Comparison of ENCODE assay signal across 10 cellular contexts in the genomic region with DNA sequence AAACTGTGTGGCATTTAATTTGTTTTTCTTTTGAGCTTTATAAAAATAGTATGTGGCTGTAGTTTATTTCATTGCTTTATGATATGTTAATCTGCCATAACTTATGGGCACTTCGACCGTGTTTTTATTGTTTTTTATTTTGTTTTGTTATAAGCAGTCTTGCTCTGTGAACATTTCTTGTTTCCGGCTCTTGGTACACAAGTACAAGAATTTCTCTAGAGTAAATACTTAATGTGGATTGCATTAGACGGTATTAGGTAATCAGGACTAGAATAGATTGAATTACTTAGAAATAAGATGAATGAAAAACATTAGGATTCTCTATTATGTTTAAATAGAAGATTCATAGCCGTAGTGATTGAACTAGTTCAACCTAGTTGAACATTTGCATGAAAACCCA. TPM values are rescaled to one million over a fixed set of nuclear protein-coding genes. Genes with fewer than 3 reads are reported as not detected.
DNase-seq lines count a peak whose midpoint lies in the region; ATAC-seq and TF ChIP-seq lines count a peak whose summit lies in the region.
"Had no signal": no experiment of that assay in that cellular context is flagged by ENCODE, and none has a peak within 500 bp of the region (broad histone marks: within the 10 kb centered on the region; RNA-seq: fewer than 3 reads in every experiment).

No MANE protein-coding gene starts in this region.

- no peak overlapping the region for H2BK20ac ChIP-seq in H9 (ENCODE audit: low read depth, low read length, poor library complexity, severe bottlenecking)

- no peaks in the 10 kb centered on the region for H4K20me1 ChIP-seq in H9 (ENCODE audit: control insufficient read depth, insufficient read depth, insufficient read length)

- H2BK15ac ChIP-seq in H9 (ENCODE audit: low read depth, low read length), result no peak overlapping the region

- H3K36me3 ChIP-seq in A673 (ENCODE audit: insufficient read depth, low read length, poor library complexity, severe bottlenecking) (no peaks in the 10 kb centered on the region), liver (ENCODE audit: control insufficient read depth in 4 of 4, insufficient read depth in 3 of 4, low read depth in 1 of 4, low read length in 3 of 4) (no peaks in the 10 kb centered on the region)

- H3K9me3 ChIP-seq in A673 (ENCODE audit: low read depth, low read length, poor library complexity, severe bottlenecking) (no peaks in the 10 kb centered on the region), H9 (ENCODE audit: control insufficient read depth, low read depth, low read length) (no peaks in the 10 kb centered on the region), liver (ENCODE audit: control insufficient read depth in 4 of 4, low read length in 3 of 4) (no peaks in the 10 kb centered on the region)

- H4K5ac ChIP-seq in H9 (ENCODE audit: insufficient read length, low read depth, low read length), result no peak overlapping the region

- no peaks in the 10 kb centered on the region for H3K36me3 Mint-ChIP-seq in H9 (ENCODE audit: insufficient read depth in 1 of 3, low read depth in 3 of 3)
- H3K36me3 Mint-ChIP-seq in activated naive CD8-positive, alpha-beta T cell treated with anti-CD3 and anti-CD28 coated beads, Interleukin-2, amount 10 ng/mL, durations not matched to agents 7 days and 5 days, result peaks cover 3% of the 10 kb centered on the region

- TF ChIP-seq CTCF in A673 (conservative IDR thresholded peaks at IDR 0.05; ENCODE audit: low read depth, low read length) (no peak), H9 (conservative IDR thresholded peaks at IDR 0.05) (no peak), liver (IDR thresholded peaks at IDR 0.05; ENCODE audit: low read depth, low read length, missing input control) (no peak)

- H3K4me1 ChIP-seq in A673 (ENCODE audit: insufficient read depth, low read length, poor library complexity, severe bottlenecking), result peaks cover 21% of the 10 kb centered on the region
- no peaks in the 10 kb centered on the region; the same call in 1 of the 2 replicates for H3K4me1 ChIP-seq in H9 (ENCODE audit: insufficient read depth, low read length)
- peaks cover 5 to 30% (median 19%) of the 10 kb centered on the region in 4 donors for H3K4me1 ChIP-seq in liver (ENCODE audit: control insufficient read depth in 4 of 4, insufficient read depth in 4 of 4, low read length in 3 of 4)

- DNase-seq in A673 (ENCODE audit: low spot score), result no peak
- DNase-seq in H9, result no peak
- DNase-seq in activated naive CD8-positive, alpha-beta T cell treated with anti-CD3 and anti-CD28 coated beads, Interleukin-2, amount 10 ng/mL, durations not matched to agents 7 days and 5 days, result no peak
- DNase-seq in COLO829 (ENCODE audit: low spot score), result no peak
- DNase-seq in NCI-H1417 (lab: John Stamatoyannopoulos, UW), result no peak
- no peak for DNase-seq in hypothalamus (lab: John Stamatoyannopoulos, UW)
- DNase-seq: DMS79 had no signal

- H3K23ac ChIP-seq in H9 (ENCODE audit: insufficient read length, low read depth, low read length), result no peak overlapping the region

- H3K4me1 Mint-ChIP-seq in H9, result peaks cover 43 to 46% of the 10 kb centered on the region in 2 experiments
- H3K4me1 Mint-ChIP-seq in activated naive CD8-positive, alpha-beta T cell treated with anti-CD3 and anti-CD28 coated beads, Interleukin-2, amount 10 ng/mL, durations not matched to agents 7 days and 5 days, result peaks cover 29% of the 10 kb centered on the region

- no peak overlapping the region for H3K4ac ChIP-seq in H9 (ENCODE audit: low read depth, low read length)

- H2BK12ac ChIP-seq in H9 (ENCODE audit: insufficient read length, low read depth, low read length), result no peak overlapping the region

- POLR2A ChIA-PET in A673 (lab: Charles Lee; ENCODE audit: low non-redundant PET), result no interaction called here
- POLR2A ChIA-PET in activated naive CD8-positive, alpha-beta T cell treated with anti-CD3 and anti-CD28 coated beads, Interleukin-2, amount 10 ng/mL, durations not matched to agents 7 days and 5 days (lab: Charles Lee), result interaction anchor here (2.8 to 3.8 kb wide), 2 partner anchors 10 to 93 kb away, joined by 10 to 39 read pairs; no protein-coding TSS in a partner anchor

- H3K4me3 Mint-ChIP-seq in H9, result peak overlapping the region; percentile 84 to 90
- peak overlapping the region; percentile 86 for H3K4me3 Mint-ChIP-seq in activated naive CD8-positive, alpha-beta T cell treated with anti-CD3 and anti-CD28 coated beads, Interleukin-2, amount 10 ng/mL, durations not matched to agents 7 days and 5 days

- ATAC-seq in activated naive CD8-positive, alpha-beta T cell treated with anti-CD3 and anti-CD28 coated beads, Interleukin-2, amount 10 ng/mL, durations not matched to agents 7 days and 5 days (ENCODE audit: low read depth), result no peak
- no peak for ATAC-seq in HG03521 (IDR thresholded peaks at IDR 0.05; ENCODE audit: unreplicated experiment)

- H3K23me2 ChIP-seq in H9 (ENCODE audit: insufficient read length, low read depth, low read length, poor library complexity, severe bottlenecking), result peaks cover 7% of the 10 kb centered on the region

- BruUV-seq in A673 (replicated peaks; lab: Mats Ljungman, UMichigan), result TSS peak; percentile 33

- H3K79me1 ChIP-seq in H9 (ENCODE audit: insufficient read depth, low read depth, low read length, poor library complexity, severe bottlenecking), result no peaks in the 10 kb centered on the region

- peaks cover 27% of the 10 kb centered on the region; the same call in 1 of the 2 replicates for H3K79me2 ChIP-seq in H9 (ENCODE audit: insufficient read depth, low read length)

- H2AFZ ChIP-seq in H9 (ENCODE audit: low read length), result no peak overlapping the region

- no CpG with 5 or more reads among the region's 5 CpGs for WGBS in H9 (ENCODE audit: extremely low coverage, insufficient read length, low lambda C conversion rate)
- WGBS in liver, result 10% methylated on average over 5 of the region's 5 CpGs

- H3K27ac ChIP-seq in A673 (ENCODE audit: low read depth, low read length, poor library complexity, severe bottlenecking), result no peak overlapping the region
- no peak overlapping the region for H3K27ac ChIP-seq in H9 (ENCODE audit: insufficient read length, low read depth, low read length)
- H3K27ac ChIP-seq in liver (ENCODE audit: low read depth in 1 of 2, low read length in 2 of 2), result peak overlapping the region; percentile 94 to 95

- intact Hi-C loops in A673 (cut with micrococcal nuclease; ENCODE audit: unreplicated experiment), result loop anchor here (5.0 kb wide), 1 partner anchor 1189 kb away; the partner anchor contains the start of gene MORF4L1

- CTCF ChIA-PET in A673 (lab: Charles Lee), result no interaction called here

- H3K14ac ChIP-seq in H9 (ENCODE audit: insufficient read depth, low read length), result no peak overlapping the region

- H3K27ac Mint-ChIP-seq in H9, result peak overlapping the region in 1 of 3 experiments; percentile 47; a peak in 1 of 7 replicates
- no peak overlapping the region for H3K27ac Mint-ChIP-seq in activated naive CD8-positive, alpha-beta T cell treated with anti-CD3 and anti-CD28 coated beads, Interleukin-2, amount 10 ng/mL, durations not matched to agents 7 days and 5 days

- no peak overlapping the region for H4K91ac ChIP-seq in H9 (ENCODE audit: insufficient read length, low read depth, low read length)

- H3K9me3 Mint-ChIP-seq in H9, result no peaks in the 10 kb centered on the region; a peak in 1 of 5 replicates
- no peaks in the 10 kb centered on the region for H3K9me3 Mint-ChIP-seq in activated naive CD8-positive, alpha-beta T cell treated with anti-CD3 and anti-CD28 coated beads, Interleukin-2, amount 10 ng/mL, durations not matched to agents 7 days and 5 days

- no peak overlapping the region for H4K8ac ChIP-seq in H9 (replicated peaks; ENCODE audit: insufficient read length, low read depth, low read length)

- H3K4me2 ChIP-seq in H9 (ENCODE audit: insufficient read depth, insufficient read length, low read length), result no peak overlapping the region

- no peak overlapping the region for H3K9ac ChIP-seq in H9 (ENCODE audit: extremely low read depth, insufficient read length, low read length)
- H3K9ac ChIP-seq in liver (ENCODE audit: low read depth in 1 of 2, low read length in 2 of 2), result peak overlapping the region in 1 of 2 donors; percentile 97

- no peak overlapping the region for H3K18ac ChIP-seq in H9 (ENCODE audit: insufficient read length, low read depth, low read length)

- H2BK5ac ChIP-seq in H9 (ENCODE audit: insufficient read length, low read length), result no peak overlapping the region

- peak overlapping the region; percentile 73 for H3K4me3 ChIP-seq in A673 (ENCODE audit: low read depth, low read length, poor library complexity, severe bottlenecking)
- H3K4me3 ChIP-seq in liver (ENCODE audit: low read depth in 1 of 3, low read length in 3 of 3), result peak overlapping the region in 2 of 3 donors; percentile 88 to 97
- H3K4me3 ChIP-seq: lung had no signal

- no peak overlapping the region for H2AK5ac ChIP-seq in H9 (ENCODE audit: insufficient read length, low read length)

- peaks cover 3% of the 10 kb centered on the region; the same call in 1 of the 2 replicates for H3K27me3 Mint-ChIP-seq in H9 (ENCODE audit: low read depth)
- H3K27me3 Mint-ChIP-seq in activated naive CD8-positive, alpha-beta T cell treated with anti-CD3 and anti-CD28 coated beads, Interleukin-2, amount 10 ng/mL, durations not matched to agents 7 days and 5 days, result no peaks in the 10 kb centered on the region

- H3K27me3 ChIP-seq in A673 (replicated peaks; ENCODE audit: insufficient read depth, low read depth, low read length, poor library complexity) (no peaks in the 10 kb centered on the region), H9 (ENCODE audit: insufficient read depth, low read length) (no peaks in the 10 kb centered on the region), liver (ENCODE audit: control insufficient read depth in 4 of 4, insufficient read depth in 4 of 4, low read length in 3 of 4) (no peaks in the 10 kb centered on the region)

- no peak for TF ChIP-seq RAD21 in liver (IDR thresholded peaks at IDR 0.05)

- H2BK120ac ChIP-seq in H9 (ENCODE audit: low read depth, low read length, poor library complexity, severe bottlenecking), result no peak overlapping the region

- H3K56ac ChIP-seq in H9 (ENCODE audit: insufficient read length, low read depth, low read length), result no peak overlapping the region

- H3T11ph ChIP-seq in H9 (ENCODE audit: low read length), result no peak overlapping the region

TF ChIP-seq in liver, 16 proteins besides CTCF, POLR2A, EP300 and RAD21:
- TF ChIP-seq FOXA2 (IDR thresholded peaks at IDR 0.05), result peak; percentile 36
- peak; percentile 26 to 28 for TF ChIP-seq JUND (IDR thresholded peaks at IDR 0.05)
- TF ChIP-seq TAF1 (conservative IDR thresholded peaks at IDR 0.05), result no peak
- TF ChIP-seq MAX (IDR thresholded peaks at IDR 0.05), result no peak
- TF ChIP-seq YY1 (IDR thresholded peaks at IDR 0.05), result no peak
- peak; percentile 27 to 42 for TF ChIP-seq HNF4A (conservative IDR thresholded peaks at IDR 0.05)

RNA-seq across cellular contexts. Expression of gene ZFAND6, which starts 2.1 kb away (rescaled TPM):
- total RNA-seq in A673 (2021), result 41.4 and 42.8 TPM in 2 replicates
- 89.7 and 91.3 TPM in 2 replicates for total RNA-seq in H9 (2021)
- 10 to 100 TPM; 54.9 to 58.3 TPM for total RNA-seq in activated naive CD8-positive, alpha-beta T cell treated with anti-CD3 and anti-CD28 coated beads, Interleukin-2, amount 10 ng/mL, durations not matched to agents 7 days and 5 days
- total RNA-seq in liver, result 100 to 1,000 TPM; 101 to 102 TPM
- 10 to 100 TPM; 47.6 to 64.1 TPM for polyA plus RNA-seq in liver

Comparison
In these comparisons a context has a peak if more than half of its experiments do, and no peak if none do; other contexts are left out.
1. H3K27ac ChIP-seq: peak in liver (2 of 2); none in A673 (single experiment) and H9 (single experiment).